10 cellular contexts compared by ENCODE assay signal in genomic region chr15:51348688-51349087, GRCh38. TPM values are rescaled to one million over a fixed set of nuclear protein-coding genes. Genes with fewer than 3 reads are reported as not detected.
DNase-seq lines count a peak whose midpoint lies in the region; ATAC-seq and TF ChIP-seq lines count a peak whose summit lies in the region.
"Had no signal": no experiment of that assay in that cellular context is flagged by ENCODE, and none has a peak within 500 bp of the region (broad histone marks: within the 10 kb centered on the region; RNA-seq: fewer than 3 reads in every experiment).

No MANE protein-coding gene starts in this region.

- H3K9me3 Mint-ChIP-seq in natural killer cell = no peaks in the 10 kb centered on the region
- H3K9me3 Mint-ChIP-seq: activated naive CD4-positive, alpha-beta T cell treated with anti-CD3 and anti-CD28 coated beads, Interleukin-2, amount 50 U/mL, for 24 hours had no signal

- WGBS in body of pancreas, 2 donors = 45 to 71% methylated on average over 5 of the region's 5 CpGs

- intact Hi-C loops in body of pancreas (cut with DNase I) (no loop called here), natural killer cell (cut with micrococcal nuclease) (no loop called here)

- H3K27ac ChIP-seq in body of pancreas = no peak overlapping the region

- H3K4me1 Mint-ChIP-seq in natural killer cell = no peaks in the 10 kb centered on the region
- H3K4me1 Mint-ChIP-seq: activated naive CD4-positive, alpha-beta T cell treated with anti-CD3 and anti-CD28 coated beads, Interleukin-2, amount 50 U/mL, for 24 hours had no signal

- DNase-seq in myocyte (ENCODE audit: low read depth) = peak; percentile 36
- DNase-seq in body of pancreas = no peak
- no peak for DNase-seq in NCI-H2081 treated with DMSO at 0.1 percent for 48 hours (lab: John Stamatoyannopoulos, UW)
- no peak for DNase-seq in natural killer cell
- DNase-seq in NCI-H1092 (lab: John Stamatoyannopoulos, UW) = no peak

- no peaks in the 10 kb centered on the region for H3K36me3 ChIP-seq in body of pancreas (replicated peaks in 1 of 2; ENCODE audit: insufficient read depth in 1 of 2, low read depth in 2 of 2)

- no peak for TF ChIP-seq POLR2A in body of pancreas (IDR thresholded peaks at IDR 0.05)

- H3K4me3 Mint-ChIP-seq in natural killer cell = no peak overlapping the region
- H3K4me3 Mint-ChIP-seq: activated naive CD4-positive, alpha-beta T cell treated with anti-CD3 and anti-CD28 coated beads, Interleukin-2, amount 50 U/mL, for 24 hours had no signal

- H3K36me3 Mint-ChIP-seq in natural killer cell = no peaks in the 10 kb centered on the region
- H3K36me3 Mint-ChIP-seq: activated naive CD4-positive, alpha-beta T cell treated with anti-CD3 and anti-CD28 coated beads, Interleukin-2, amount 50 U/mL, for 24 hours had no signal

- H3K27me3 ChIP-seq in body of pancreas = no peaks in the 10 kb centered on the region

- H3K4me3 ChIP-seq in body of pancreas = no peak overlapping the region

- ATAC-seq in GM18858 (IDR thresholded peaks at IDR 0.05; ENCODE audit: unreplicated experiment) (peak; percentile 97), GM21619 (IDR thresholded peaks at IDR 0.05; ENCODE audit: unreplicated experiment) (peak; percentile 96), HG03442 (IDR thresholded peaks at IDR 0.05; ENCODE audit: unreplicated experiment) (peak; percentile 97), body of pancreas (no peak), natural killer cell (no peak)

- H3K27ac Mint-ChIP-seq in natural killer cell = no peak overlapping the region
- H3K27ac Mint-ChIP-seq: activated naive CD4-positive, alpha-beta T cell treated with anti-CD3 and anti-CD28 coated beads, Interleukin-2, amount 50 U/mL, for 24 hours had no signal

- TF ChIP-seq CTCF in body of pancreas (IDR thresholded peaks at IDR 0.05) (no peak), natural killer cell (IDR thresholded peaks at IDR 0.05) (no peak)

- H3K9me3 ChIP-seq in body of pancreas = no peaks in the 10 kb centered on the region

- H3K27me3 Mint-ChIP-seq in natural killer cell (ENCODE audit: low read depth in 2 of 2) = peaks cover 7 to 21% of the 10 kb centered on the region in 2 donors

- H3K4me1 ChIP-seq in body of pancreas = peaks cover 8% of the 10 kb centered on the region

RNA-seq across cellular contexts. Expression of gene GLDN, which starts 7.2 kb away (rescaled TPM):
- total RNA-seq in myocyte = 0.32 TPM in 1 of 2 replicates, not detected in the other
- polyA plus RNA-seq in myocyte (2012) = 0.13 TPM
- 1 to 10 TPM; 2.6 to 5.6 TPM for total RNA-seq in body of pancreas
- not detected for total RNA-seq in natural killer cell
- total RNA-seq: glomerular endothelial cell had no signal

RNA-seq across cellular contexts. Expression of gene CYP19A1, which starts 10.3 kb away (rescaled TPM):
- total RNA-seq in myocyte (1.3 and 5.8 TPM in 2 replicates), body of pancreas (under 1 TPM in 1 of 2 donors, not detected in 1; 0.26 TPM), natural killer cell (not detected)
- 0.26 TPM for polyA plus RNA-seq in myocyte (2012)
- total RNA-seq: glomerular endothelial cell had no signal

Comparison
In these comparisons a context has a peak if more than half of its experiments do, and no peak if none do; other contexts are left out.
1. ATAC-seq: peak in GM18858 (single experiment), GM21619 (single experiment) and HG03442 (single experiment); none in body of pancreas (single experiment) and natural killer cell (0 of 3).